9 cellular contexts compared by ENCODE assay signal in the genomic region with DNA sequence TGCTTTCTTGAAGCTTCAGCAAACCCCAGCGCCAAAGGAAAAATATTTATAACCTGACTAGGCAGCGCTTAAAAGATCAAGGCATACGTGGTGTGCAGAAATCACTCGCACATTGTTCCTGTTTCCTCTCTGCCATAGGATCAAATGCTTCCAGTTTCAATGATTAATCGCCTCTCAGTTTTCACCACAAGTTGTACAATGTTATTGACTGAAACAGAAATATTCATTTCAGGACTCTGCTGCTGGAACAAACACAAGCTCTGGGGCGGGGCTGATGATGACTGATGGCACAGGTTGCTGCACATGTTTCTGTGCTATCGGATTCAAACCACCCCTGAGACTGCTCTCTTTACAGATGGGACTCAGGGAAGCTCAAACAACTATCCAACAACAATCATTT.
DNase-seq lines count a peak whose midpoint lies in the region; ATAC-seq and TF ChIP-seq lines count a peak whose summit lies in the region.
"Had no signal": no experiment of that assay in that cellular context is flagged by ENCODE, and none has a peak within 500 bp of the region (broad histone marks: within the 10 kb centered on the region; RNA-seq: fewer than 3 reads in every experiment).

No MANE protein-coding gene starts in this region.

- intact Hi-C loops in spleen (cut with DNase I; ENCODE audit: low total_unique reads) = no loop called here

- no peaks in the 10 kb centered on the region for H3K36me3 Mint-ChIP-seq in brain
- H3K36me3 Mint-ChIP-seq in effector memory CD8-positive, alpha-beta T cell (ENCODE audit: insufficient read depth) = no peaks in the 10 kb centered on the region

- H3K27ac ChIP-seq in spleen = no peak overlapping the region
- H3K27ac ChIP-seq: neutrophil had no signal

- H3K9me3 ChIP-seq in spleen = peaks cover 0 to 8% (median 0%) of the 10 kb centered on the region in 8 donors
- H3K9me3 ChIP-seq: neutrophil had no signal

- H3K4me3 Mint-ChIP-seq in brain = peak overlapping the region in 1 of 5 experiments; percentile 15
- no peak overlapping the region for H3K4me3 Mint-ChIP-seq in effector memory CD8-positive, alpha-beta T cell

- ATAC-seq in GM21367 (IDR thresholded peaks at IDR 0.05; ENCODE audit: unreplicated experiment) (peak; percentile 87), HG03571 (IDR thresholded peaks at IDR 0.05; ENCODE audit: unreplicated experiment) (peak; percentile 78)
- ATAC-seq in effector memory CD8-positive, alpha-beta T cell (replicated peaks) = no peak

- no peak overlapping the region for H3K4me3 ChIP-seq in H7 (ENCODE audit: insufficient read depth, low read depth, low read length)
- H3K4me3 ChIP-seq in spleen = no peak overlapping the region

- H3K27me3 Mint-ChIP-seq in brain = no peaks in the 10 kb centered on the region
- H3K27me3 Mint-ChIP-seq in effector memory CD8-positive, alpha-beta T cell = peaks cover 50 to 56% of the 10 kb centered on the region in 2 donors

- H3K36me3 ChIP-seq in H7 (replicated peaks; ENCODE audit: control insufficient read depth, insufficient read depth, low read length) (no peaks in the 10 kb centered on the region), spleen (no peaks in the 10 kb centered on the region)
- H3K36me3 ChIP-seq: neutrophil had no signal

- no peak for TF ChIP-seq CTCF in brain (conservative IDR thresholded peaks at IDR 0.05)
- no peak for TF ChIP-seq CTCF in spleen (IDR thresholded peaks at IDR 0.05 in 8 of 11, conservative IDR thresholded peaks at IDR 0.05 in 3 of 11)

- WGBS in spleen, 5 donors = 8 to 35% (median 12%) methylated on average over 7 of the region's 7 CpGs

- peaks cover 0 to 4% (median 3%) of the 10 kb centered on the region in 6 donors for H3K4me1 ChIP-seq in spleen

- TF ChIP-seq POLR2A in spleen (IDR thresholded peaks at IDR 0.05) = no peak

- peaks cover 0 to 10% (median 4%) of the 10 kb centered on the region in 5 experiments for H3K9me3 Mint-ChIP-seq in brain
- H3K9me3 Mint-ChIP-seq in effector memory CD8-positive, alpha-beta T cell = no peaks in the 10 kb centered on the region

- peaks cover 59% of the 10 kb centered on the region for H3K4me1 Mint-ChIP-seq in brain
- H3K4me1 Mint-ChIP-seq in effector memory CD8-positive, alpha-beta T cell (ENCODE audit: low read depth in 2 of 2) = no peaks in the 10 kb centered on the region

- DNase-seq in CD1c-positive myeloid dendritic cell (ENCODE audit: extremely low spot score) (peak; percentile 40), H7 (no peak), NCI-H524 (lab: John Stamatoyannopoulos, UW) (no peak), spleen (no peak)
- DNase-seq in effector memory CD8-positive, alpha-beta T cell = no peak

- H3K27me3 ChIP-seq in H7 (ENCODE audit: control insufficient read depth, insufficient read depth, low read length) (no peaks in the 10 kb centered on the region), spleen (replicated peaks in 1 of 7) (peaks cover 0 to 85% (median 3%) of the 10 kb centered on the region in 7 donors)

- H3K27ac Mint-ChIP-seq in brain = peak overlapping the region in 3 of 5 experiments; percentile 44 to 85 (median 59)
- no peak overlapping the region for H3K27ac Mint-ChIP-seq in effector memory CD8-positive, alpha-beta T cell

Comparison
In these comparisons a context has a peak if more than half of its experiments do, and no peak if none do; other contexts are left out.
1. H3K27ac Mint-ChIP-seq: peak in brain (3 of 5); none in effector memory CD8-positive, alpha-beta T cell (0 of 2).